ENCODE assay signal across 9 cellular contexts in the genomic region with DNA sequence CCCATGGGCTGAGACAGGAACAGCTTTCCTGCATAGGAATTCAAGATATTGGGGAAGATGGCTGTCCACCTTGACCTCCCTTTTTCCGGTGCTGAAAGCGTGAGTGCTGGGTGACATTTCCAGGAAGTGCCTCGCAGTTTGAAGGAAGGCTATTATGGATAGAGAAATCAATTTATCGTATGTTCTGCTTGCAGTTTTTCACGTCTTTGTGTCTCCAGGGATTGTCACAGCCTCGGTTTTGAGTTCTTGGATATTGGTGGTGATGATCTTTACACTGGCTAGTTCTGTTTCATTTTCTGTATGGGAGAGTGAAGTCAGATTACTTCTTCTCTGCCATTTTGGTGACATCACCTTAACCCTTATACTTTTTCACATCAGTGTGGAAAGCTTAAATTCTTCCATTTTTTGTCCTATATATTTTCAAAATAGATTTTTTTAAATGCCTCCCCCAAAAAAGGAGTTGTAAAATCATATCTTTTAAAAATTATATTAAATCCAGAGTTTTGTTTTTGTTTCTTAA.
DNase-seq lines count a peak whose midpoint lies in the region; ATAC-seq and TF ChIP-seq lines count a peak whose summit lies in the region.
"Had no signal": no experiment of that assay in that cellular context is flagged by ENCODE, and none has a peak within 500 bp of the region (broad histone marks: within the 10 kb centered on the region; RNA-seq: fewer than 3 reads in every experiment).

No MANE protein-coding gene starts in this region.

- TF ChIP-seq POLR2A in thyroid gland (IDR thresholded peaks at IDR 0.05) = no peak

- no peaks in the 10 kb centered on the region for H3K4me1 ChIP-seq in thyroid gland

- peak overlapping the region; percentile 73 for H3K4me3 Mint-ChIP-seq in activated CD8-positive, alpha-beta memory T cell treated with anti-CD3 and anti-CD28 coated beads, Interleukin-2, amount 10 ng/mL, durations not matched to agents 7 days and 5 days
- peak overlapping the region; percentile 39 for H3K4me3 Mint-ChIP-seq in WTC11
- peak overlapping the region; percentile 75 for H3K4me3 Mint-ChIP-seq in stimulated activated memory B cell treated with anti-CD40 and anti-IgM and Interleukin-4, amounts not matched to agents 10 μg/mL and 1 μg/mL and 100 μg/mL, for 72 hours

- POLR2A ChIA-PET in WTC11 (lab: Charles Lee) = no interaction called here

- CTCF ChIA-PET in activated CD8-positive, alpha-beta memory T cell treated with anti-CD3 and anti-CD28 coated beads, Interleukin-2, amount 10 ng/mL, durations not matched to agents 7 days and 5 days (lab: Charles Lee) = interaction anchor here (0.6 to 3.8 kb wide), 18 partner anchors 11 to 546 kb away, joined by 3 to 49 read pairs (median 4); no protein-coding TSS in a partner anchor
- CTCF ChIA-PET in WTC11 (lab: Charles Lee) = interaction anchor here (0.6 to 3.7 kb wide), 14 partner anchors 12 to 546 kb away, joined by 3 to 41 read pairs (median 4); no protein-coding TSS in a partner anchor

- H3K27ac Mint-ChIP-seq in activated CD8-positive, alpha-beta memory T cell treated with anti-CD3 and anti-CD28 coated beads, Interleukin-2, amount 10 ng/mL, durations not matched to agents 7 days and 5 days = peak overlapping the region; percentile 81
- no peak overlapping the region for H3K27ac Mint-ChIP-seq in WTC11
- peak overlapping the region; percentile 82 for H3K27ac Mint-ChIP-seq in stimulated activated memory B cell treated with anti-CD40 and anti-IgM and Interleukin-4, amounts not matched to agents 10 μg/mL and 1 μg/mL and 100 μg/mL, for 72 hours

- no peak for DNase-seq in activated CD8-positive, alpha-beta memory T cell treated with anti-CD3 and anti-CD28 coated beads, Interleukin-2, amount 10 ng/mL, durations not matched to agents 7 days and 5 days
- DNase-seq in activated CD8-positive, alpha-beta memory T cell treated with anti-CD3 and anti-CD28 coated beads, Interleukin-2, amount 50 U/mL, for 4 hours = no peak
- no peak for DNase-seq in WTC11 (ENCODE audit: low spot score)
- no peak for DNase-seq in DMS53 (lab: John Stamatoyannopoulos, UW)
- DNase-seq in T1000 (lab: John Stamatoyannopoulos, UW) = no peak
- no peak for DNase-seq in thyroid gland

- H3K27me3 ChIP-seq in thyroid gland = no peaks in the 10 kb centered on the region

- H3K9me3 Mint-ChIP-seq in activated CD8-positive, alpha-beta memory T cell treated with anti-CD3 and anti-CD28 coated beads, Interleukin-2, amount 10 ng/mL, durations not matched to agents 7 days and 5 days (ENCODE audit: low read depth) = peaks cover 6% of the 10 kb centered on the region
- H3K9me3 Mint-ChIP-seq in WTC11 = peaks cover 16% of the 10 kb centered on the region
- H3K9me3 Mint-ChIP-seq in stimulated activated memory B cell treated with anti-CD40 and anti-IgM and Interleukin-4, amounts not matched to agents 10 μg/mL and 1 μg/mL and 100 μg/mL, for 72 hours = peaks cover 10% of the 10 kb centered on the region

- no peaks in the 10 kb centered on the region for H3K9me3 ChIP-seq in thyroid gland

- no peaks in the 10 kb centered on the region for H3K27me3 Mint-ChIP-seq in activated CD8-positive, alpha-beta memory T cell treated with anti-CD3 and anti-CD28 coated beads, Interleukin-2, amount 10 ng/mL, durations not matched to agents 7 days and 5 days
- no peaks in the 10 kb centered on the region for H3K27me3 Mint-ChIP-seq in WTC11 (ENCODE audit: low read depth)
- H3K27me3 Mint-ChIP-seq in stimulated activated memory B cell treated with anti-CD40 and anti-IgM and Interleukin-4, amounts not matched to agents 10 μg/mL and 1 μg/mL and 100 μg/mL, for 72 hours = no peaks in the 10 kb centered on the region

- intact Hi-C loops in thyroid gland (cut with DNase I) = no loop called here

- 69 to 71% methylated on average over 6 of the region's 6 CpGs for WGBS in thyroid gland, 2 donors

- TF ChIP-seq CTCF in WTC11 (IDR thresholded peaks at IDR 0.05) (no peak), thyroid gland (IDR thresholded peaks at IDR 0.05) (no peak)

- no peaks in the 10 kb centered on the region for H3K36me3 ChIP-seq in thyroid gland

- ATAC-seq in activated CD8-positive, alpha-beta memory T cell treated with anti-CD3 and anti-CD28 coated beads, Interleukin-2, amount 10 ng/mL, durations not matched to agents 7 days and 5 days = peak; percentile 66
- ATAC-seq in HG02852 (IDR thresholded peaks at IDR 0.05; ENCODE audit: unreplicated experiment) = peak; percentile 57
- ATAC-seq in WTC11 = no peak
- ATAC-seq in stimulated activated memory B cell treated with anti-CD40 and anti-IgM and Interleukin-4, amounts not matched to agents 10 μg/mL and 1 μg/mL and 100 μg/mL, for 72 hours = peak; percentile 62

- peaks cover 4% of the 10 kb centered on the region for H3K36me3 Mint-ChIP-seq in activated CD8-positive, alpha-beta memory T cell treated with anti-CD3 and anti-CD28 coated beads, Interleukin-2, amount 10 ng/mL, durations not matched to agents 7 days and 5 days
- no peaks in the 10 kb centered on the region for H3K36me3 Mint-ChIP-seq in WTC11
- peaks cover 8% of the 10 kb centered on the region for H3K36me3 Mint-ChIP-seq in stimulated activated memory B cell treated with anti-CD40 and anti-IgM and Interleukin-4, amounts not matched to agents 10 μg/mL and 1 μg/mL and 100 μg/mL, for 72 hours

- H3K27ac ChIP-seq in thyroid gland = no peak overlapping the region
- H3K27ac ChIP-seq: C4-2B had no signal

- peaks cover 8% of the 10 kb centered on the region for H3K4me1 Mint-ChIP-seq in activated CD8-positive, alpha-beta memory T cell treated with anti-CD3 and anti-CD28 coated beads, Interleukin-2, amount 10 ng/mL, durations not matched to agents 7 days and 5 days
- peaks cover 5% of the 10 kb centered on the region for H3K4me1 Mint-ChIP-seq in WTC11
- peaks cover 6% of the 10 kb centered on the region for H3K4me1 Mint-ChIP-seq in stimulated activated memory B cell treated with anti-CD40 and anti-IgM and Interleukin-4, amounts not matched to agents 10 μg/mL and 1 μg/mL and 100 μg/mL, for 72 hours

- H3K4me3 ChIP-seq in thyroid gland (replicated peaks in 1 of 3) = no peak overlapping the region

TF ChIP-seq in WTC11, 78 proteins besides CTCF, POLR2A, EP300 and RAD21:
- TF ChIP-seq JAZF1 (CRISPR knock-in tag; IDR thresholded peaks at IDR 0.05) = no peak
